Comparison of ENCODE assay signal across 26 cellular contexts in the genomic region with DNA sequence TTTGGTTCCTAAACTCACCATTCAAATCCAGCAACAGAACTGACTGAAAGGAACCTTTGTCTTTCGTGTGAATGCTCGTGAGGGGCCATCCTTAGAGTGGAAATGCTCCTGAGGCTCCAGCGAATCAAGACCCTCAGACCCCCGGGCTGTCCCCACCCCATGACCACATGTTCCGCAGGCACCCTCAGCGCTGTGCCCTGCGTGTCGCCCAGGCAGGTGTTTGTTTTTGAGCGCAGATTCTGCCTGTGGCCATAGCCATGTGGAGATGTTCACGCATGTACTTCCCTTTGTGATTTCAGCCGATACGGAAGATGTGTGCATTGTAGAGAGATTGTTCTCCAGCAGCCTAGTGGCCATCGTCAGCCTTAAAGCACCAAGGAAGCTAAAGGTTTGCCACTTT.
"Had no signal": no experiment of that assay in that cellular context is flagged by ENCODE, and none has a peak within 500 bp of the region (broad histone marks: within the 10 kb centered on the region; RNA-seq: fewer than 3 reads in every experiment).

No MANE protein-coding gene starts in this region.

- ATAC-seq: activated CD4-positive, alpha-beta T cell treated with anti-CD3 and anti-CD28 coated beads for 36 hours; activated CD8-positive, alpha-beta T cell treated with anti-CD3 and anti-CD28 coated beads for 36 hours; Panc1; T-cell had no signal

- H3K4me3 ChIP-seq: cardiac muscle cell, MG63, SK-N-MC had no signal

- H3K27me3 ChIP-seq: brain microvascular endothelial cell, cardiac muscle cell, MG63 had no signal

- H3K9me3 ChIP-seq: MG63 had no signal

- H3K27ac ChIP-seq: brain microvascular endothelial cell, cardiac muscle cell, KMS-11, SK-N-MC had no signal

- DNase-seq: activated B cell treated with CpG ODN at 0.5 μM for 24 hours; activated CD4-positive, alpha-beta T cell treated with anti-CD3 and anti-CD28 coated beads for 36 hours; activated CD8-positive, alpha-beta memory T cell treated with anti-CD3 and anti-CD28 coated beads, Interleukin-2, amount 50 U/mL, for 4 hours; activated CD8-positive, alpha-beta T cell treated with anti-CD3 and anti-CD28 coated beads for 36 hours; activated gamma-delta T cell; activated naive CD4-positive, alpha-beta T cell treated with anti-CD3 and anti-CD28 coated beads for 36 hours; amygdala; brain microvascular endothelial cell; MG63; MV-4-11; NCI-H1092 treated with DMSO at 0.1 percent for 48 hours; NCI-H1417 treated with DMSO at 0.1 percent for 48 hours; NCI-H1694; NCI-H2029; NCI-H2107; NCI-H510A treated with DMSO at 0.1 percent for 48 hours; NCI-H69; NK-92 treated with Interleukin-12 subunit alpha and Interleukin-12 subunit beta, amount 100 ng/mL, for 24 hours; OCI-M1; T-cell; T-helper 2 cell; T1000 had no signal
